In genomic region chr14:26738571-26738970, GRCh38 we compare ENCODE assay signal across 22 cellular contexts.
DNase-seq lines count a peak whose midpoint lies in the region; ATAC-seq, FAIRE-seq and TF ChIP-seq lines count a peak whose summit lies in the region.
"Had no signal": no experiment of that assay in that cellular context is flagged by ENCODE, and none has a peak within 500 bp of the region (broad histone marks: within the 10 kb centered on the region; RNA-seq: fewer than 3 reads in every experiment).

No MANE protein-coding gene starts in this region.

- BruUV-seq in MCF 10A (replicated peaks; lab: Mats Ljungman, UMichigan), result no TSS peak
- BruUV-seq in mammary epithelial cell (replicated peaks; lab: Mats Ljungman, UMichigan), result no TSS peak
- BruUV-seq in endothelial cell of umbilical vein (replicated peaks; lab: Mats Ljungman, UMichigan), result no TSS peak

- no peaks in the 10 kb centered on the region for H3K36me3 ChIP-seq in mammary epithelial cell (ENCODE audit: insufficient read depth, low read length)
- no peaks in the 10 kb centered on the region for H3K36me3 ChIP-seq in endothelial cell of umbilical vein (ENCODE audit: control insufficient read depth in 2 of 2, extremely low read depth in 1 of 2, insufficient read depth in 2 of 2, low read length in 2 of 2)
- no peaks in the 10 kb centered on the region for H3K36me3 ChIP-seq in H7 (replicated peaks; ENCODE audit: control insufficient read depth, insufficient read depth, low read length)
- H3K36me3 ChIP-seq: Peyer's patch had no signal

- H3K4me1 Mint-ChIP-seq in MCF 10A (ENCODE audit: insufficient read depth, unreplicated experiment), result no peaks in the 10 kb centered on the region
- H3K4me1 Mint-ChIP-seq: B cell, CD14-positive monocyte, GM23338 had no signal

- WGBS in mammary epithelial cell (ENCODE audit: low coverage, missing lambda C conversion rate), result 0% methylated on average over 3 of the region's 3 CpGs

- H2AFZ ChIP-seq in mammary epithelial cell (ENCODE audit: low read depth, low read length), result no peak overlapping the region
- no peak overlapping the region for H2AFZ ChIP-seq in endothelial cell of umbilical vein (ENCODE audit: low read depth, low read length)
- H2AFZ ChIP-seq: GM23338 had no signal

- H3K9me3 ChIP-seq in mammary epithelial cell (replicated peaks; ENCODE audit: insufficient read depth, low read length) (peaks cover 13% of the 10 kb centered on the region), endothelial cell of umbilical vein (replicated peaks; ENCODE audit: control insufficient read depth, insufficient read depth, low read length) (no peaks in the 10 kb centered on the region)
- H3K9me3 ChIP-seq: Peyer's patch had no signal

- dilution Hi-C loops in mammary epithelial cell (cut with HindIII; ENCODE audit: low sequenced_read_pairs) (no loop called here), endothelial cell of umbilical vein (cut with MboI; ENCODE audit: extremely low pct_ligation_motif_present, low sequenced_read_pairs) (no loop called here)

- H3K27me3 ChIP-seq in mammary epithelial cell (ENCODE audit: insufficient read depth, low read length) (no peaks in the 10 kb centered on the region), endothelial cell of umbilical vein (ENCODE audit: control insufficient read depth in 2 of 2, insufficient read depth in 2 of 2, low read length in 2 of 2) (no peaks in the 10 kb centered on the region), H7 (ENCODE audit: control insufficient read depth, insufficient read depth, low read length) (no peaks in the 10 kb centered on the region)
- H3K27me3 ChIP-seq: Peyer's patch had no signal

- H3K4me3 Mint-ChIP-seq in MCF 10A (ENCODE audit: unreplicated experiment), result no peak overlapping the region
- H3K4me3 Mint-ChIP-seq: B cell, CD14-positive monocyte, GM23338 had no signal

- no peak for FAIRE-seq in endothelial cell of umbilical vein (lab: Jason Lieb, UNC)

- peak; percentile 2 for DNase-seq in MCF 10A (ENCODE audit: unreplicated experiment)
- no peak for DNase-seq in mammary epithelial cell
- peak; percentile 22 for DNase-seq in endothelial cell of umbilical vein (ENCODE audit: low read depth, low spot score)
- peak; percentile 6 for DNase-seq in fibroblast of the aortic adventitia (ENCODE audit: low read depth)
- no peak for DNase-seq in T-helper 1 cell
- no peak for DNase-seq in H7
- DNase-seq: DMS79 treated with DMSO at 0.1 percent for 48 hours, IMR-90, MV-4-11, NCI-H1417, NCI-H187 treated with DMSO at 0.1 percent for 48 hours, NCI-H2107, NCI-H510A treated with DMSO at 0.1 percent for 48 hours, NCI-H774, Peyer's patch had no signal

- H3K79me2 ChIP-seq in mammary epithelial cell (ENCODE audit: insufficient read depth, low read length), result no peaks in the 10 kb centered on the region
- no peaks in the 10 kb centered on the region for H3K79me2 ChIP-seq in endothelial cell of umbilical vein (ENCODE audit: control insufficient read depth, insufficient read depth, low read length)

- H3K4me1 ChIP-seq in mammary epithelial cell (ENCODE audit: insufficient read depth, low read length) (no peaks in the 10 kb centered on the region), endothelial cell of umbilical vein (ENCODE audit: control insufficient read depth, extremely low read depth, insufficient read depth, low read length) (no peaks in the 10 kb centered on the region)
- H3K4me1 ChIP-seq: Peyer's patch had no signal

- intact Hi-C loops in MCF 10A (cut with micrococcal nuclease), result no loop called here
- intact Hi-C loops in mammary epithelial cell (cut with micrococcal nuclease), result no loop called here
- intact Hi-C loops in endothelial cell of umbilical vein (cut with micrococcal nuclease), result no loop called here

- TF ChIP-seq CTCF in MCF 10A (IDR thresholded peaks at IDR 0.05; ENCODE audit: unreplicated experiment), result no peak
- TF ChIP-seq CTCF in mammary epithelial cell (conservative IDR thresholded peaks at IDR 0.05 in 1 of 2, IDR thresholded peaks at IDR 0.05 in 1 of 2; ENCODE audit: extremely low read depth in 1 of 2, insufficient read depth in 1 of 2, low read depth in 1 of 2, low read length in 2 of 2), result no peak
- no peak for TF ChIP-seq CTCF in endothelial cell of umbilical vein (IDR thresholded peaks at IDR 0.05; ENCODE audit: extremely low read depth in 1 of 2, insufficient read depth in 1 of 2, low read depth in 1 of 2, low read length in 2 of 2)
- no peak for TF ChIP-seq CTCF in fibroblast of the aortic adventitia (IDR thresholded peaks at IDR 0.05; ENCODE audit: insufficient read depth, low read length)

- H3K9ac ChIP-seq in mammary epithelial cell (ENCODE audit: insufficient read depth, low read length) (no peak overlapping the region), endothelial cell of umbilical vein (replicated peaks; ENCODE audit: extremely low read depth, insufficient read depth, low read length) (no peak overlapping the region)
- H3K9ac ChIP-seq: KMS-11 had no signal

- POLR2A ChIA-PET in MCF 10A (lab: Yijun Ruan, JAX) (no interaction called here), endothelial cell of umbilical vein (lab: Charles Lee) (no interaction called here)

- H3K9me1 ChIP-seq in endothelial cell of umbilical vein (replicated peaks; ENCODE audit: control insufficient read depth, extremely low read depth, insufficient read depth, low read length), result no peaks in the 10 kb centered on the region

- no peak for ATAC-seq in GM21447 (IDR thresholded peaks at IDR 0.05; ENCODE audit: unreplicated experiment)
- ATAC-seq: GM23338, HCT116, SK-N-SH treated with all-trans-retinoic acid at 6 μM for 48 hours had no signal

- no peaks in the 10 kb centered on the region for H3K9me3 Mint-ChIP-seq in MCF 10A (ENCODE audit: unreplicated experiment)

- no peak overlapping the region for H3K4me2 ChIP-seq in mammary epithelial cell (ENCODE audit: insufficient read depth, low read depth, low read length)
- peak overlapping the region; percentile 31 for H3K4me2 ChIP-seq in endothelial cell of umbilical vein (ENCODE audit: insufficient read depth, low read length)
- H3K4me2 ChIP-seq: GM23338, KMS-11 had no signal

- no peaks in the 10 kb centered on the region for H3K36me3 Mint-ChIP-seq in MCF 10A (ENCODE audit: insufficient read depth, unreplicated experiment)
- H3K36me3 Mint-ChIP-seq: CD14-positive monocyte had no signal

- TF ChIP-seq POLR2A in endothelial cell of umbilical vein (IDR thresholded peaks at IDR 0.05; ENCODE audit: low read depth, low read length), result no peak

- H3K27ac Mint-ChIP-seq in MCF 10A (ENCODE audit: low read depth, unreplicated experiment), result no peak overlapping the region
- H3K27ac Mint-ChIP-seq: B cell, CD14-positive monocyte, GM23338 had no signal

- in situ Hi-C loops in mammary epithelial cell (cut with MboI; ENCODE audit: low sequenced_read_pairs in 2 of 2), result no loop called here

- H3K4me3 ChIP-seq in mammary epithelial cell (replicated peaks in 1 of 3; ENCODE audit: insufficient read depth in 1 of 3, low read depth in 2 of 3, low read length in 3 of 3) (no peak overlapping the region), endothelial cell of umbilical vein (replicated peaks in 1 of 3; ENCODE audit: insufficient read depth in 1 of 3, low read depth in 1 of 3, low read length in 3 of 3) (no peak overlapping the region), fibroblast of the aortic adventitia (ENCODE audit: low read depth, low read length) (no peak overlapping the region), H7 (ENCODE audit: insufficient read depth, low read depth, low read length) (no peak overlapping the region)
- H3K4me3 ChIP-seq: GM23338, Peyer's patch had no signal

- CTCF ChIA-PET in MCF 10A (lab: Yijun Ruan, JAX), result interaction anchor here (0.6 kb wide), 1 partner anchor 165 kb away, joined by 3 read pairs; no protein-coding TSS in a partner anchor
- CTCF ChIA-PET in mammary epithelial cell (lab: Charles Lee; ENCODE audit: low non-redundant PET), result no interaction called here
- CTCF ChIA-PET in endothelial cell of umbilical vein (lab: Charles Lee), result no interaction called here

- H3K27ac ChIP-seq in mammary epithelial cell (ENCODE audit: insufficient read depth, low read depth, low read length), result no peak overlapping the region
- H3K27ac ChIP-seq in endothelial cell of umbilical vein (ENCODE audit: insufficient read depth, low read depth, low read length), result no peak overlapping the region
- H3K27ac ChIP-seq: KMS-11, Peyer's patch had no signal

- H3K27me3 Mint-ChIP-seq in MCF 10A (ENCODE audit: insufficient read depth, unreplicated experiment), result no peaks in the 10 kb centered on the region
- H3K27me3 Mint-ChIP-seq: B cell had no signal

- H4K20me1 ChIP-seq in mammary epithelial cell (ENCODE audit: insufficient read depth, low read length), result no peaks in the 10 kb centered on the region
- H4K20me1 ChIP-seq in endothelial cell of umbilical vein (replicated peaks; ENCODE audit: control insufficient read depth, extremely low read depth, insufficient read depth, low read length), result no peaks in the 10 kb centered on the region

TF ChIP-seq in endothelial cell of umbilical vein, 7 proteins besides CTCF, POLR2A, EP300 and RAD21:
- no peak for TF ChIP-seq GATA2 (IDR thresholded peaks at IDR 0.05; ENCODE audit: insufficient read depth, insufficient read length, low read depth, low read length)
TF ChIP-seq in endothelial cell of umbilical vein: peak in this region for 0.

Comparison
In these comparisons a context has a peak if more than half of its experiments do, and no peak if none do; other contexts are left out.
1. DNase-seq: peak in MCF 10A (single experiment), endothelial cell of umbilical vein (single experiment) and fibroblast of the aortic adventitia (single experiment); none in mammary epithelial cell (single experiment), T-helper 1 cell (0 of 5) and H7 (single experiment).